Comparison of ENCODE assay signal across 37 cellular contexts in the genomic region with DNA sequence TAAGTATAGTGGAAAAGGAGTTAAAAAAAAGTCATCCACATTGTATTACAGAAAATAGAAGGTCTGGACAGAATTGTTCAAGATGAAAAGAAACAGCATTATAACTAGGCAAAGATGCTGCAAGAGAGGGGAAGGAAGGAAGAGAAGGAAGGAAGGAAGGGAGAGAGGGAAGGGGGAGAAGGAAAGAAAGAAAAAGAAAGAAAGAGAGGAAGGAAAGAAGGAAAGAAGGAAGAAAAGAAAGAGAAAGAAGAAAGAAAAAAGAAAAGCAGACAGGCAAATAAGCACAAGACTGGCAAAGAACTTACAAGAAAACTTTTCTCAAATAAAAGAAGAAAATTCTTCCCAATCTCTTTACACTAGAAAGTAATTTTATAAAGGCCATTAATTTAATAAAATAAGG. TPM values are rescaled to one million over a fixed set of nuclear protein-coding genes. Genes with fewer than 3 reads are reported as not detected.
DNase-seq lines count a peak whose midpoint lies in the region; ATAC-seq, FAIRE-seq and TF ChIP-seq lines count a peak whose summit lies in the region.
"Had no signal": no experiment of that assay in that cellular context is flagged by ENCODE, and none has a peak within 500 bp of the region (broad histone marks: within the 10 kb centered on the region; RNA-seq: fewer than 3 reads in every experiment).

No MANE protein-coding gene starts in this region.

- no peaks in the 10 kb centered on the region; the same call in 1 of the 2 replicates for H3K9me3 Mint-ChIP-seq in WTC11
- peaks cover 2% of the 10 kb centered on the region for H3K9me3 Mint-ChIP-seq in stimulated activated effector memory CD8-positive, alpha-beta T cell treated with anti-CD3 and anti-CD28 coated beads, Interleukin-12 subunit alpha, Interleukin-12 subunit beta, amount 100 ng/mL, for 72 hours
- H3K9me3 Mint-ChIP-seq: CD14-positive monocyte; CD4-positive, alpha-beta T cell; CD8-positive, alpha-beta T cell had no signal

- no peaks in the 10 kb centered on the region for H3K27me3 Mint-ChIP-seq in WTC11 (ENCODE audit: low read depth)

- H3K27me3 ChIP-seq in K562 (ENCODE audit: control insufficient read depth in 2 of 2, insufficient read depth in 2 of 2, low read length in 2 of 2) (no peaks in the 10 kb centered on the region), smooth muscle cell (ENCODE audit: low read depth) (no peaks in the 10 kb centered on the region)
- H3K27me3 ChIP-seq: BE2C; BLaER1; BLaER1 treated with 17β-estradiol and CSF1 and Interleukin-3, amounts not matched to agents 10 nM and 100 nM had no signal

- H3K9ac ChIP-seq in K562 (ENCODE audit: insufficient read depth in 1 of 2, low read depth in 2 of 2, low read length in 2 of 2) (no peak overlapping the region), smooth muscle cell (ENCODE audit: low read depth) (no peak overlapping the region)
- H3K9ac ChIP-seq: BLaER1; BLaER1 treated with 17β-estradiol and CSF1 and Interleukin-3, amounts not matched to agents 10 nM and 100 nM had no signal

- H3K9me3 ChIP-seq in HEK293 (ENCODE audit: control insufficient read depth, insufficient read depth, low read depth, low read length) (no peaks in the 10 kb centered on the region), K562 (replicated peaks; ENCODE audit: control insufficient read depth, insufficient read depth, low read depth, low read length) (no peaks in the 10 kb centered on the region), smooth muscle cell (replicated peaks; ENCODE audit: low read depth) (no peaks in the 10 kb centered on the region)
- H3K9me3 ChIP-seq: A549, BE2C, BLaER1, Caco-2 had no signal

- H3K36me3 Mint-ChIP-seq in WTC11: no peaks in the 10 kb centered on the region
- no peaks in the 10 kb centered on the region for H3K36me3 Mint-ChIP-seq in stimulated activated effector memory CD8-positive, alpha-beta T cell treated with anti-CD3 and anti-CD28 coated beads, Interleukin-12 subunit alpha, Interleukin-12 subunit beta, amount 100 ng/mL, for 72 hours
- H3K36me3 Mint-ChIP-seq: CD14-positive monocyte; CD4-positive, alpha-beta memory T cell; CD4-positive, CD25-positive, alpha-beta regulatory T cell; CD8-positive, alpha-beta memory T cell; CD8-positive, alpha-beta T cell had no signal

- TF ChIP-seq POLR2A in K562 (conservative IDR thresholded peaks at IDR 0.05): no peak

- DNase-seq in WTC11 (ENCODE audit: low spot score) (no peak), K562 (ENCODE audit: extremely low read depth in 1 of 4, low spot score in 3 of 4) (no peak), smooth muscle cell (lab: John Stamatoyannopoulos, UW; ENCODE audit: unreplicated experiment) (no peak), amygdala (lab: John Stamatoyannopoulos, UW) (no peak)
- DNase-seq in activated CD8-positive, alpha-beta memory T cell treated with anti-CD3 and anti-CD28 coated beads, Interleukin-2, amount 50 U/mL, for 48 hours: no peak
- DNase-seq in stimulated activated effector memory CD8-positive, alpha-beta T cell treated with anti-CD3 and anti-CD28 coated beads, Interleukin-12 subunit alpha, Interleukin-12 subunit beta, amount 100 ng/mL, for 72 hours (ENCODE audit: low spot score in 2 of 2): no peak
- DNase-seq: 8988T; ACHN; AML-193; BE2C; C1 segment of cervical spinal cord; Caco-2; Calu3; CD4-positive, alpha-beta memory T cell; CD4-positive, alpha-beta T cell; CD4-positive, CD25-positive, alpha-beta regulatory T cell; CD8-positive, alpha-beta memory T cell; CD8-positive, alpha-beta T cell; COR-L47; DMS 273 treated with DMSO at 0.1 percent for 48 hours; DMS153; DMS53; DMS79; DMS79 treated with DMSO at 0.1 percent for 48 hours; DND-41; EL had no signal

- H3K4me2 ChIP-seq in K562 (ENCODE audit: insufficient read depth, low read length): no peak overlapping the region
- H3K4me2 ChIP-seq in smooth muscle cell: no peak overlapping the region
- H3K4me2 ChIP-seq: A549; BLaER1; BLaER1 treated with 17β-estradiol and CSF1 and Interleukin-3, amounts not matched to agents 10 nM and 100 nM had no signal

- H3K79me2 ChIP-seq in K562 (ENCODE audit: control insufficient read depth, insufficient read depth, low read length): no peaks in the 10 kb centered on the region
- no peaks in the 10 kb centered on the region for H3K79me2 ChIP-seq in smooth muscle cell (ENCODE audit: low read depth)

- H3K36me3 ChIP-seq in HEK293 (ENCODE audit: control insufficient read depth in 2 of 2, insufficient read depth in 1 of 2, low read length in 2 of 2) (no peaks in the 10 kb centered on the region), K562 (ENCODE audit: control insufficient read depth, insufficient read depth, low read length) (no peaks in the 10 kb centered on the region), smooth muscle cell (ENCODE audit: low read depth) (no peaks in the 10 kb centered on the region)
- H3K36me3 ChIP-seq: BE2C; BLaER1; BLaER1 treated with 17β-estradiol and CSF1 and Interleukin-3, amounts not matched to agents 10 nM and 100 nM had no signal

- H3K4me3 Mint-ChIP-seq in WTC11: no peak overlapping the region
- H3K4me3 Mint-ChIP-seq in stimulated activated effector memory CD8-positive, alpha-beta T cell treated with anti-CD3 and anti-CD28 coated beads, Interleukin-12 subunit alpha, Interleukin-12 subunit beta, amount 100 ng/mL, for 72 hours: no peak overlapping the region
- H3K4me3 Mint-ChIP-seq: B cell; CD4-positive, alpha-beta memory T cell; CD4-positive, alpha-beta T cell; CD4-positive, CD25-positive, alpha-beta regulatory T cell; CD8-positive, alpha-beta memory T cell; CD8-positive, alpha-beta T cell had no signal

- H2AFZ ChIP-seq in K562 (ENCODE audit: low read depth, low read length) (no peak overlapping the region), smooth muscle cell (ENCODE audit: low read depth) (peak overlapping the region; percentile 43)

- no peak for TF ChIP-seq EP300 in K562 (IDR thresholded peaks at IDR 0.05; ENCODE audit: low read length)

- no peak overlapping the region for H3K27ac ChIP-seq in HEK293 (ENCODE audit: extremely low read depth, low read depth, low read length)
- H3K27ac ChIP-seq in K562 (ENCODE audit: extremely low read depth, low read depth, low read length): no peak overlapping the region
- H3K27ac ChIP-seq in smooth muscle cell (ENCODE audit: low read depth): no peak overlapping the region
- H3K27ac ChIP-seq: 22Rv1; A549; BLaER1; BLaER1 treated with 17β-estradiol and CSF1 and Interleukin-3, amounts not matched to agents 10 nM and 100 nM; C4-2B had no signal

- H4K20me1 ChIP-seq in K562 (replicated peaks; ENCODE audit: control insufficient read depth, insufficient read depth, low read length) (no peaks in the 10 kb centered on the region), smooth muscle cell (ENCODE audit: low read depth) (no peaks in the 10 kb centered on the region)
- H4K20me1 ChIP-seq: BLaER1; BLaER1 treated with 17β-estradiol and CSF1 and Interleukin-3, amounts not matched to agents 10 nM and 100 nM had no signal

- no peak overlapping the region for H3K4me3 ChIP-seq in HEK293 (ENCODE audit: low read depth, low read length)
- no peak overlapping the region for H3K4me3 ChIP-seq in K562
- H3K4me3 ChIP-seq in smooth muscle cell: no peak overlapping the region
- H3K4me3 ChIP-seq: A549; BLaER1; BLaER1 treated with 17β-estradiol and CSF1 and Interleukin-3, amounts not matched to agents 10 nM and 100 nM had no signal

- in situ Hi-C loops in K562 (cut with MboI): no loop called here

- H3K9me1 ChIP-seq in K562 (ENCODE audit: control insufficient read depth, insufficient read depth, low read length): no peaks in the 10 kb centered on the region

- no TSS peak for BruUV-seq in K562 (replicated peaks; lab: Mats Ljungman, UMichigan)

- H3F3A ChIP-seq in smooth muscle cell (ENCODE audit: low read depth): no peaks in the 10 kb centered on the region

- POLR2A ChIA-PET in HEK293 (lab: Yijun Ruan, JAX) (no interaction called here), WTC11 (lab: Charles Lee) (no interaction called here), K562 (lab: Yijun Ruan, JAX) (no interaction called here)

- intact Hi-C loops in K562 (cut with micrococcal nuclease): no loop called here

- H3K27ac Mint-ChIP-seq in WTC11: no peak overlapping the region
- no peak overlapping the region for H3K27ac Mint-ChIP-seq in stimulated activated effector memory CD8-positive, alpha-beta T cell treated with anti-CD3 and anti-CD28 coated beads, Interleukin-12 subunit alpha, Interleukin-12 subunit beta, amount 100 ng/mL, for 72 hours
- H3K27ac Mint-ChIP-seq: B cell; CD4-positive, alpha-beta memory T cell; CD4-positive, alpha-beta T cell; CD4-positive, CD25-positive, alpha-beta regulatory T cell; CD8-positive, alpha-beta memory T cell; CD8-positive, alpha-beta T cell had no signal

- TF ChIP-seq CTCF in HEK293 (tag by site-specific recombination; IDR thresholded peaks at IDR 0.05) (no peak), WTC11 (IDR thresholded peaks at IDR 0.05) (no peak), K562 (IDR thresholded peaks at IDR 0.05 in 2 of 3, conservative IDR thresholded peaks at IDR 0.05 in 1 of 3; ENCODE audit: insufficient read depth in 2 of 3, low read depth in 1 of 3, low read length in 3 of 3) (no peak), smooth muscle cell (IDR thresholded peaks at IDR 0.05; ENCODE audit: borderline replicate concordance, insufficient read depth, poor library complexity, severe bottlenecking) (no peak)

- H3K4me1 Mint-ChIP-seq in WTC11: peaks cover 17% of the 10 kb centered on the region
- H3K4me1 Mint-ChIP-seq in stimulated activated effector memory CD8-positive, alpha-beta T cell treated with anti-CD3 and anti-CD28 coated beads, Interleukin-12 subunit alpha, Interleukin-12 subunit beta, amount 100 ng/mL, for 72 hours: no peaks in the 10 kb centered on the region

- CTCF ChIA-PET in HEK293 (lab: Yijun Ruan, JAX) (no interaction called here), WTC11 (lab: Charles Lee) (no interaction called here), K562 (lab: Yijun Ruan, JAX; ENCODE audit: low intra/inter-chr PET ratio) (no interaction called here)

- no peak for FAIRE-seq in K562 (lab: Jason Lieb, UNC)
- FAIRE-seq: A204.1, A549, D721Med had no signal

- H3K4me1 ChIP-seq in HEK293 (ENCODE audit: control insufficient read depth, insufficient read depth, low read length) (no peaks in the 10 kb centered on the region), K562 (replicated peaks in 1 of 2; ENCODE audit: control insufficient read depth in 2 of 2, insufficient read depth in 2 of 2, low read length in 2 of 2) (no peaks in the 10 kb centered on the region; a peak in 1 of 5 replicates), smooth muscle cell (ENCODE audit: low read depth) (no peaks in the 10 kb centered on the region)
- H3K4me1 ChIP-seq: A549, BE2C, Caco-2 had no signal

- no peak for TF ChIP-seq RAD21 in K562 (CRISPR knock-in tag; conservative IDR thresholded peaks at IDR 0.05 in 1 of 2, IDR thresholded peaks at IDR 0.05 in 1 of 2)

- ATAC-seq in WTC11: no peak
- no peak for ATAC-seq in K562
- ATAC-seq in HG03135 (IDR thresholded peaks at IDR 0.05; ENCODE audit: unreplicated experiment): no peak
- no peak for ATAC-seq in stimulated activated effector memory CD8-positive, alpha-beta T cell treated with anti-CD3 and anti-CD28 coated beads, Interleukin-12 subunit alpha, Interleukin-12 subunit beta, amount 100 ng/mL, for 72 hours
- ATAC-seq: A549; CD8-positive, alpha-beta T cell had no signal

RNA-seq across cellular contexts. Expression of gene FLT1, which starts 15.1 kb away (rescaled TPM):
- total RNA-seq in WTC11 (2021) (66.3 to 71.0 TPM (median 66.8 TPM) in 3 replicates), K562 (2014; rRNA removed) (0.24 and 0.27 TPM in 2 replicates), K562 (2014; rRNA removed; fragmentation: Illumina TruSeq; extraction: Trizol) (0.19 and 0.22 TPM in 2 replicates), K562 (2015; rRNA removed; fragmentation: Illumina TruSeq; extraction: Trizol) (0.04 TPM in 2 replicates), K562 (2021) (0.22 and 0.40 TPM in 2 replicates), smooth muscle cell (738 and 786 TPM in 2 replicates)
- 2.9 and 4.1 TPM in 2 replicates for total RNA-seq in K562 (2011; cell fraction: chromatin; rRNA removed; ENCODE audit: low replicate concordance)
- total RNA-seq in K562 (2011; cell fraction: nucleolus; rRNA removed): 1.3 and 1.7 TPM in 2 replicates
- 1.5 and 3.1 TPM in 2 replicates for total RNA-seq in K562 (2011; cell fraction: nucleoplasm; rRNA removed)
- polyA plus RNA-seq in K562 (2011; rRNA removed) (0.77 and 2.0 TPM in 2 replicates), K562 (2014; fragmentation: Illumina TruSeq; extraction: Trizol) (0.17 and 0.22 TPM in 2 replicates), K562 (2014; fragmentation: Nextera tagmentation; extraction: Ambion mirVana) (under 1 TPM; 0.04 to 0.10 TPM), K562 (2014; rRNA removed) (0.01 TPM in 1 of 2 replicates, not detected in the other), smooth muscle cell (329 and 495 TPM in 2 replicates)
- polyA plus RNA-seq in K562 (2011; cell fraction: cytosol; rRNA removed): 0.37 and 0.45 TPM in 2 replicates
- polyA plus RNA-seq in K562 (2011; cell fraction: nucleus; rRNA removed): 0.97 and 1.0 TPM in 2 replicates
- 0.60 and 0.91 TPM in 2 replicates for polyA plus RNA-seq in K562 (2012)
- polyA minus RNA-seq in K562 (2011; rRNA and poly(A)+ RNA removed): 2.5 and 4.0 TPM in 2 replicates
- 0.55 and 1.4 TPM in 2 replicates for polyA minus RNA-seq in K562 (2011; cell fraction: cytosol; rRNA and poly(A)+ RNA removed)
- 0.56 and 0.81 TPM in 2 replicates for polyA minus RNA-seq in K562 (2011; cell fraction: nucleus; rRNA and poly(A)+ RNA removed)
- total RNA-seq: Calu3 had no signal
- polyA plus RNA-seq: A549; CD14-positive monocyte; CD8-positive, alpha-beta memory T cell had no signal

Comparison
In these comparisons a context has a peak if more than half of its experiments do, and no peak if none do; other contexts are left out.
1. RNA of gene FLT1, which starts 15.1 kb away (total RNA-seq): 738 to 786 TPM in smooth muscle cell and 66.3 to 71.0 TPM in WTC11; 0.04 to 4.1 TPM in K562; every median in the first group is over 10 times any median in the second.